Comparison of ENCODE assay signal across 20 cellular contexts in the genomic region with DNA sequence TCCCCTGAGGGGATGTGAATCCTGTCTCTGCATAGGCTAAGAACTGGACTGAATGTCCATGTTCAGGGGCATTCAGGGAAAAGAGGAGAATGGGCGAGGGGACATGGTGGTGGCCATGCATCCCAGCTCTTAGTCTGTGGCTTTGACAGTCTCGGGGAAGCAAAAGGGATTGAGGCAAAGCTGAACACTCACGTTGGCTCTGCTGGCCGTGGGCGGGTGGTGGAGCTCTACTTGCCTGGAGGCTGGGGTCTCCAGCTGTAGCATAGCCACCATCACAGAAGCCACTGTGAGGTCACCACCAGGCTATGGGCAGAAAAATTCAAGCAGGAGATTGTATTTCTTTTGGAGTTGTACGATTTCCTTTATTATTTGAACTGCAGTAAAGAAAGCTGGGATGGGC. TPM values are rescaled to one million over a fixed set of nuclear protein-coding genes. Genes with fewer than 3 reads are reported as not detected.
DNase-seq lines count a peak whose midpoint lies in the region; ATAC-seq and TF ChIP-seq lines count a peak whose summit lies in the region.
"Had no signal": no experiment of that assay in that cellular context is flagged by ENCODE, and none has a peak within 500 bp of the region (broad histone marks: within the 10 kb centered on the region; RNA-seq: fewer than 3 reads in every experiment).

No MANE protein-coding gene starts in this region.

- no peak overlapping the region for H3K27ac Mint-ChIP-seq in activated T-helper 2 cell treated with anti-CD3 and anti-CD28 coated beads, Interferon-gamma antibody, Interleukin-2, Interleukin-4, amounts not matched to agents 10 μg/mL and 5 μg/mL and 100 μg/mL, durations not matched to agents 14 hours and 24 hours and 36 hours
- H3K27ac Mint-ChIP-seq: H9 had no signal

- TF ChIP-seq CTCF in right atrium auricular region (IDR thresholded peaks at IDR 0.05), result no peak

- peak; percentile 48 for DNase-seq in activated CD8-positive, alpha-beta memory T cell treated with anti-CD3 and anti-CD28 coated beads, Interleukin-2, amount 50 U/mL, for 48 hours
- DNase-seq in activated CD8-positive, alpha-beta memory T cell treated with anti-CD3 and anti-CD28 coated beads for 24 hours, result no peak
- peak; percentile 16 for DNase-seq in right atrium auricular region (ENCODE audit: low spot score)
- no peak for DNase-seq in right cardiac atrium
- peak; percentile 3 for DNase-seq in activated T-helper 2 cell treated with anti-CD3 and anti-CD28 coated beads, Interferon-gamma antibody, Interleukin-2, Interleukin-4, amounts not matched to agents 10 μg/mL and 5 μg/mL and 100 μg/mL, durations not matched to agents 14 hours and 24 hours and 36 hours (ENCODE audit: low spot score)
- peak; percentile 26 for DNase-seq in stimulated activated CD8-positive, alpha-beta memory T cell treated with anti-CD3 and anti-CD28 coated beads, Interleukin-4, amount 100 ng/mL, for 48 hours
- no peak for DNase-seq in KG1 (lab: John Stamatoyannopoulos, UW)
- DNase-seq: ACHN; BE2C; C1 segment of cervical spinal cord; CD4-positive, CD25-positive, alpha-beta regulatory T cell; CD8-positive, alpha-beta memory T cell; COR-L47; DMS 273 treated with DMSO at 0.1 percent for 48 hours; DMS53; DND-41; EL; H9 had no signal

- no peaks in the 10 kb centered on the region for H3K9me3 ChIP-seq in right atrium auricular region
- H3K9me3 ChIP-seq in right cardiac atrium (ENCODE audit: control insufficient read depth, low read length), result no peaks in the 10 kb centered on the region
- H3K9me3 ChIP-seq: BE2C had no signal

- no peak for ATAC-seq in right cardiac atrium
- ATAC-seq: HepG2 had no signal

- no peaks in the 10 kb centered on the region for H3K36me3 ChIP-seq in right atrium auricular region
- H3K36me3 ChIP-seq: BE2C had no signal

- H3K4me3 ChIP-seq in right atrium auricular region, result no peak overlapping the region
- no peak overlapping the region for H3K4me3 ChIP-seq in right cardiac atrium (ENCODE audit: low read length)

- peaks cover 4% of the 10 kb centered on the region for H3K36me3 Mint-ChIP-seq in activated T-helper 2 cell treated with anti-CD3 and anti-CD28 coated beads, Interferon-gamma antibody, Interleukin-2, Interleukin-4, amounts not matched to agents 10 μg/mL and 5 μg/mL and 100 μg/mL, durations not matched to agents 14 hours and 24 hours and 36 hours (ENCODE audit: low read depth)
- H3K36me3 Mint-ChIP-seq: CD4-positive, CD25-positive, alpha-beta regulatory T cell; CD8-positive, alpha-beta memory T cell had no signal

- H3K9me3 Mint-ChIP-seq in activated T-helper 2 cell treated with anti-CD3 and anti-CD28 coated beads, Interferon-gamma antibody, Interleukin-2, Interleukin-4, amounts not matched to agents 10 μg/mL and 5 μg/mL and 100 μg/mL, durations not matched to agents 14 hours and 24 hours and 36 hours, result no peaks in the 10 kb centered on the region
- H3K9me3 Mint-ChIP-seq: CD8-positive, alpha-beta memory T cell; H9 had no signal

- WGBS in right cardiac atrium, result 87% methylated on average over 6 of the region's 6 CpGs

- H3K27me3 ChIP-seq in right atrium auricular region (no peaks in the 10 kb centered on the region), right cardiac atrium (ENCODE audit: control insufficient read depth, insufficient read depth) (no peaks in the 10 kb centered on the region)

- H3K4me1 ChIP-seq in right atrium auricular region, result no peaks in the 10 kb centered on the region
- no peaks in the 10 kb centered on the region for H3K4me1 ChIP-seq in right cardiac atrium (ENCODE audit: control insufficient read depth, insufficient read depth, low read length)
- H3K4me1 ChIP-seq: BE2C had no signal

- H3K27me3 Mint-ChIP-seq in activated T-helper 2 cell treated with anti-CD3 and anti-CD28 coated beads, Interferon-gamma antibody, Interleukin-2, Interleukin-4, amounts not matched to agents 10 μg/mL and 5 μg/mL and 100 μg/mL, durations not matched to agents 14 hours and 24 hours and 36 hours (ENCODE audit: low read depth), result no peaks in the 10 kb centered on the region
- H3K27me3 Mint-ChIP-seq: CD4-positive, CD25-positive, alpha-beta regulatory T cell; CD8-positive, alpha-beta memory T cell had no signal

- no peak overlapping the region for H3K27ac ChIP-seq in right atrium auricular region
- no peak overlapping the region for H3K27ac ChIP-seq in right cardiac atrium (ENCODE audit: low read length)

- no peak overlapping the region for H3K4me3 Mint-ChIP-seq in activated T-helper 2 cell treated with anti-CD3 and anti-CD28 coated beads, Interferon-gamma antibody, Interleukin-2, Interleukin-4, amounts not matched to agents 10 μg/mL and 5 μg/mL and 100 μg/mL, durations not matched to agents 14 hours and 24 hours and 36 hours (ENCODE audit: low read depth)
- H3K4me3 Mint-ChIP-seq: CD4-positive, CD25-positive, alpha-beta regulatory T cell; CD8-positive, alpha-beta memory T cell; H9 had no signal

- intact Hi-C loops in right cardiac atrium (cut with DNase I), result no loop called here
- intact Hi-C loops in activated T-helper 2 cell treated with anti-CD3 and anti-CD28 coated beads, Interferon-gamma antibody, Interleukin-2, Interleukin-4, amounts not matched to agents 10 μg/mL and 5 μg/mL and 100 μg/mL, durations not matched to agents 14 hours and 24 hours and 36 hours (cut with micrococcal nuclease), result no loop called here

- peaks cover 63% of the 10 kb centered on the region for H3K4me1 Mint-ChIP-seq in activated T-helper 2 cell treated with anti-CD3 and anti-CD28 coated beads, Interferon-gamma antibody, Interleukin-2, Interleukin-4, amounts not matched to agents 10 μg/mL and 5 μg/mL and 100 μg/mL, durations not matched to agents 14 hours and 24 hours and 36 hours (ENCODE audit: low read depth)

RNA-seq across cellular contexts. Expression of a gene that starts 4.1 kb away (rescaled TPM):
- total RNA-seq in right atrium auricular region, result not detected
- not detected for total RNA-seq in right cardiac atrium
- not detected for polyA plus RNA-seq in right cardiac atrium
- total RNA-seq in activated T-helper 2 cell treated with anti-CD3 and anti-CD28 coated beads, Interferon-gamma antibody, Interleukin-2, Interleukin-4, amounts not matched to agents 10 μg/mL and 5 μg/mL and 100 μg/mL, durations not matched to agents 14 hours and 24 hours and 36 hours, result 0.23 and 0.30 TPM in 2 replicates
- total RNA-seq: CD4-positive, CD25-positive, alpha-beta regulatory T cell; H1; H9; HepG2 had no signal
- polyA plus RNA-seq: CD4-positive, CD25-positive, alpha-beta regulatory T cell; CD8-positive, alpha-beta memory T cell; H1; HepG2 had no signal

RNA-seq across cellular contexts. Expression of a gene that starts 18.6 kb away (rescaled TPM):
- total RNA-seq in right atrium auricular region, result under 1 TPM; 0.33 to 0.90 TPM
- total RNA-seq in right cardiac atrium, result 1 to 10 TPM in 1 of 4 donors, under 1 TPM in 3; 0.62 to 1.6 (median 0.84) TPM
- polyA plus RNA-seq in right cardiac atrium, result 0.34 TPM
- 313 and 319 TPM in 2 replicates for total RNA-seq in activated T-helper 2 cell treated with anti-CD3 and anti-CD28 coated beads, Interferon-gamma antibody, Interleukin-2, Interleukin-4, amounts not matched to agents 10 μg/mL and 5 μg/mL and 100 μg/mL, durations not matched to agents 14 hours and 24 hours and 36 hours
- total RNA-seq: H1, HepG2 had no signal

RNA-seq across cellular contexts. Expression of a gene that starts 19.3 kb away (rescaled TPM):
- 1 to 10 TPM; 6.2 to 6.8 TPM for total RNA-seq in right atrium auricular region
- 10 to 100 TPM in 3 of 4 donors, 1 to 10 TPM in 1; 9.6 to 10.6 (median 10.2) TPM for total RNA-seq in right cardiac atrium
- polyA plus RNA-seq in right cardiac atrium, result 14.3 TPM
- total RNA-seq in activated T-helper 2 cell treated with anti-CD3 and anti-CD28 coated beads, Interferon-gamma antibody, Interleukin-2, Interleukin-4, amounts not matched to agents 10 μg/mL and 5 μg/mL and 100 μg/mL, durations not matched to agents 14 hours and 24 hours and 36 hours, result 12.5 and 13.1 TPM in 2 replicates

RNA-seq across cellular contexts. Expression of a gene that starts 53.2 kb away (rescaled TPM):
- 1 to 10 TPM; 1.8 to 3.7 TPM for total RNA-seq in right atrium auricular region
- 1 to 10 TPM; 4.7 to 5.2 (median 4.9) TPM for total RNA-seq in right cardiac atrium
- polyA plus RNA-seq in right cardiac atrium, result 1.8 TPM
- total RNA-seq in activated T-helper 2 cell treated with anti-CD3 and anti-CD28 coated beads, Interferon-gamma antibody, Interleukin-2, Interleukin-4, amounts not matched to agents 10 μg/mL and 5 μg/mL and 100 μg/mL, durations not matched to agents 14 hours and 24 hours and 36 hours, result 48.6 and 50.5 TPM in 2 replicates
- total RNA-seq: H1, H9 had no signal

Comparison
In these comparisons a context has a peak if more than half of its experiments do, and no peak if none do; other contexts are left out.
1. DNase-seq: peak in activated CD8-positive, alpha-beta memory T cell treated with anti-CD3 and anti-CD28 coated beads, Interleukin-2, amount 50 U/mL, for 48 hours (single experiment), right atrium auricular region (single experiment), activated T-helper 2 cell treated with anti-CD3 and anti-CD28 coated beads, Interferon-gamma antibody, Interleukin-2, Interleukin-4, amounts not matched to agents 10 μg/mL and 5 μg/mL and 100 μg/mL, durations not matched to agents 14 hours and 24 hours and 36 hours (single experiment) and stimulated activated CD8-positive, alpha-beta memory T cell treated with anti-CD3 and anti-CD28 coated beads, Interleukin-4, amount 100 ng/mL, for 48 hours (single experiment); none in activated CD8-positive, alpha-beta memory T cell treated with anti-CD3 and anti-CD28 coated beads for 24 hours (single experiment), right cardiac atrium (0 of 3) and KG1 (single experiment).
2. RNA of a gene that starts 18.6 kb away (total RNA-seq): 313 to 319 TPM in activated T-helper 2 cell treated with anti-CD3 and anti-CD28 coated beads, Interferon-gamma antibody, Interleukin-2, Interleukin-4, amounts not matched to agents 10 μg/mL and 5 μg/mL and 100 μg/mL, durations not matched to agents 14 hours and 24 hours and 36 hours; 0.62 to 1.6 TPM in right cardiac atrium and 0.33 to 0.90 TPM in right atrium auricular region; every median in the first group is over 100 times any median in the second.